ENCODE assay signal across 3 cellular contexts in the genomic region with DNA sequence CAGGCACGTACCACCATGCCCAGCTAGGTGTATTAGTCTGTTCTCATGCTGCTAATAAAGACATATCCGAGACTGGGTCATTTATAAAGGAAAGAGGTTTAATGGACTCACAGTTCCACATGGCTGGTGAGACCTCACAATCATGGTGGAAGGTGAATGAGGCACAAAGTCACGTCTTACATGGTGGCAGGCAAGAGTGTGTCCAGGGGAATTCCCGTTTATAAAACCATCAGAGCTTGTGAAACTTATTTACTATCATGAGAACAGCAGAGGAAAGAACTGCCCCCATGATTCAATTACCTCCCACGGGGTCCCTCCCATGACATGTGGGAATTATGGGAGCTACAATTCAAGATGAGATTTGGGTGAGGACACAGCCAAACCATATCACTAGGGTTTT.
TF ChIP-seq lines count a peak whose summit lies in the region.

No MANE protein-coding gene starts in this region.

TF ChIP-seq in GM12878, 131 proteins besides CTCF, POLR2A, EP300 and RAD21:
- peak; percentile 77; the same call in 1 of the 2 replicates for TF ChIP-seq CBX5 (IDR thresholded peaks at IDR 0.05; ENCODE audit: low read depth)

TF ChIP-seq in K562, 482 proteins besides CTCF, POLR2A, EP300 and RAD21:
- TF ChIP-seq ZFP36 (IDR thresholded peaks at IDR 0.05; ENCODE audit: low read depth, low read length, partially characterized antibody) = peak; percentile 34

TF ChIP-seq in HepG2, 621 proteins besides CTCF, POLR2A, EP300 and RAD21:
- peak; percentile 72; the same call in 1 of the 2 replicates for TF ChIP-seq ZNF430 (CRISPR knock-in tag; IDR thresholded peaks at IDR 0.05)
